ENCODE assay signal across 16 cellular contexts in genomic region chr1:89279011-89279466, GRCh38. TPM values are rescaled to one million over a fixed set of nuclear protein-coding genes. Genes with fewer than 3 reads are reported as not detected.
DNase-seq lines count a peak whose midpoint lies in the region; ATAC-seq and TF ChIP-seq lines count a peak whose summit lies in the region.
"Had no signal": no experiment of that assay in that cellular context is flagged by ENCODE, and none has a peak within 500 bp of the region (broad histone marks: within the 10 kb centered on the region; RNA-seq: fewer than 3 reads in every experiment).

No MANE protein-coding gene starts in this region.

- DNase-seq in activated naive CD4-positive, alpha-beta T cell treated with Interleukin-2 at 50 U/mL for 16 hours, result no peak
- DNase-seq in NCI-H524 treated with DMSO at 0.1 percent for 48 hours (lab: John Stamatoyannopoulos, UW) (peak; percentile 4), suprapubic skin (ENCODE audit: low spot score in 2 of 2) (no peak), MM.1S (no peak)
- DNase-seq in activated naive CD8-positive, alpha-beta T cell treated with anti-CD3 and anti-CD28 coated beads, Interleukin-2, amount 50 U/mL, for 24 hours, result no peak
- DNase-seq: amniotic stem cell, DMS 273 treated with DMSO at 0.1 percent for 48 hours, erythroblast, head of caudate nucleus, NCI-H1092, NCI-H2227 treated with DMSO at 0.1 percent for 48 hours, thyroid gland had no signal

- H3K9me3 Mint-ChIP-seq in activated naive CD4-positive, alpha-beta T cell treated with anti-CD3 and anti-CD28 coated beads, Interleukin-2, amount 50 U/mL, for 24 hours, result peaks cover 8% of the 10 kb centered on the region
- peaks cover 4% of the 10 kb centered on the region for H3K9me3 Mint-ChIP-seq in activated naive CD8-positive, alpha-beta T cell treated with anti-CD3 and anti-CD28 coated beads, Interleukin-2, amount 50 U/mL, for 24 hours

- ATAC-seq in activated naive CD8-positive, alpha-beta T cell treated with anti-CD3 and anti-CD28 coated beads, Interleukin-2, amount 50 U/mL, for 24 hours, result peak; percentile 46
- ATAC-seq in GM19023 (IDR thresholded peaks at IDR 0.05; ENCODE audit: unreplicated experiment) (no peak), GM21737 (IDR thresholded peaks at IDR 0.05; ENCODE audit: unreplicated experiment) (no peak)
- ATAC-seq: HepG2 had no signal

- H3K27me3 ChIP-seq in suprapubic skin (no peaks in the 10 kb centered on the region), MM.1S (replicated peaks; ENCODE audit: insufficient read depth, low read length) (no peaks in the 10 kb centered on the region)
- H3K27me3 ChIP-seq: thyroid gland had no signal

- H3K9me3 ChIP-seq in suprapubic skin (no peaks in the 10 kb centered on the region), MM.1S (replicated peaks; ENCODE audit: insufficient read depth, low read length) (no peaks in the 10 kb centered on the region)
- H3K9me3 ChIP-seq: thyroid gland had no signal

- H3K4me3 Mint-ChIP-seq in activated naive CD4-positive, alpha-beta T cell treated with anti-CD3 and anti-CD28 coated beads, Interleukin-2, amount 50 U/mL, for 24 hours, result peak overlapping the region; percentile 64
- H3K4me3 Mint-ChIP-seq in activated naive CD8-positive, alpha-beta T cell treated with anti-CD3 and anti-CD28 coated beads, Interleukin-2, amount 50 U/mL, for 24 hours, result peak overlapping the region; percentile 39

- TF ChIP-seq EP300 in suprapubic skin (IDR thresholded peaks at IDR 0.05), result no peak

- H3F3A ChIP-seq in MM.1S (ENCODE audit: insufficient read depth, low read length), result no peaks in the 10 kb centered on the region

- peaks cover 8% of the 10 kb centered on the region for H3K36me3 Mint-ChIP-seq in activated naive CD4-positive, alpha-beta T cell treated with anti-CD3 and anti-CD28 coated beads, Interleukin-2, amount 50 U/mL, for 24 hours
- H3K36me3 Mint-ChIP-seq in activated naive CD8-positive, alpha-beta T cell treated with anti-CD3 and anti-CD28 coated beads, Interleukin-2, amount 50 U/mL, for 24 hours (ENCODE audit: low read depth), result peaks cover 4% of the 10 kb centered on the region

- 73% methylated on average over 6 of the region's 6 CpGs for WGBS in suprapubic skin

- no peaks in the 10 kb centered on the region for H3K27me3 Mint-ChIP-seq in activated naive CD4-positive, alpha-beta T cell treated with anti-CD3 and anti-CD28 coated beads, Interleukin-2, amount 50 U/mL, for 24 hours
- H3K27me3 Mint-ChIP-seq in activated naive CD8-positive, alpha-beta T cell treated with anti-CD3 and anti-CD28 coated beads, Interleukin-2, amount 50 U/mL, for 24 hours, result no peaks in the 10 kb centered on the region

- TF ChIP-seq CTCF in suprapubic skin (IDR thresholded peaks at IDR 0.05) (no peak), MM.1S (IDR thresholded peaks at IDR 0.05; ENCODE audit: low read length) (no peak)

- H3K27ac Mint-ChIP-seq in activated naive CD4-positive, alpha-beta T cell treated with anti-CD3 and anti-CD28 coated beads, Interleukin-2, amount 50 U/mL, for 24 hours, result peak overlapping the region; percentile 99
- H3K27ac Mint-ChIP-seq in activated naive CD8-positive, alpha-beta T cell treated with anti-CD3 and anti-CD28 coated beads, Interleukin-2, amount 50 U/mL, for 24 hours, result peak overlapping the region; percentile 88

- H3K36me3 ChIP-seq in suprapubic skin, result no peaks in the 10 kb centered on the region
- no peaks in the 10 kb centered on the region for H3K36me3 ChIP-seq in MM.1S (replicated peaks; ENCODE audit: insufficient read depth, low read length)
- H3K36me3 ChIP-seq: thyroid gland had no signal

- H3K27ac ChIP-seq in suprapubic skin, result no peak overlapping the region
- no peak overlapping the region for H3K27ac ChIP-seq in MM.1S (ENCODE audit: low read length)
- H3K27ac ChIP-seq: thyroid gland had no signal

- TF ChIP-seq POLR2A in suprapubic skin (IDR thresholded peaks at IDR 0.05), result no peak

- H3K9me2 ChIP-seq in MM.1S (replicated peaks; ENCODE audit: insufficient read depth, low read length), result no peaks in the 10 kb centered on the region; the same call in 1 of the 2 replicates

- no peak overlapping the region for H3K4me2 ChIP-seq in MM.1S (ENCODE audit: low read depth, low read length)

- no peak overlapping the region for H3K9ac ChIP-seq in MM.1S (ENCODE audit: low read length)

- no peaks in the 10 kb centered on the region for H3K79me2 ChIP-seq in MM.1S (ENCODE audit: low read length)

- H3K4me3 ChIP-seq in suprapubic skin (no peak overlapping the region), MM.1S (ENCODE audit: low read length) (no peak overlapping the region)
- H3K4me3 ChIP-seq: thyroid gland had no signal

- H2AFZ ChIP-seq in MM.1S (ENCODE audit: low read length), result no peak overlapping the region

- H3K4me1 Mint-ChIP-seq in activated naive CD4-positive, alpha-beta T cell treated with anti-CD3 and anti-CD28 coated beads, Interleukin-2, amount 50 U/mL, for 24 hours, result peaks cover 89% of the 10 kb centered on the region
- peaks cover 83% of the 10 kb centered on the region for H3K4me1 Mint-ChIP-seq in activated naive CD8-positive, alpha-beta T cell treated with anti-CD3 and anti-CD28 coated beads, Interleukin-2, amount 50 U/mL, for 24 hours

- H4K20me1 ChIP-seq in MM.1S (ENCODE audit: insufficient read depth, low read length), result no peaks in the 10 kb centered on the region

- peaks cover 8% of the 10 kb centered on the region for H3K4me1 ChIP-seq in suprapubic skin
- H3K4me1 ChIP-seq in MM.1S (ENCODE audit: low read length), result no peaks in the 10 kb centered on the region

RNA-seq across cellular contexts. Expression of gene GBP5, which starts 6.4 kb away (rescaled TPM):
- total RNA-seq in suprapubic skin, result under 1 TPM in 3 of 4 donors, not detected in 1; 0.21 to 0.38 (median 0.32) TPM
- total RNA-seq: HepG2 had no signal
